In genomic region chr11:47248664-47249377, GRCh38 we compare ENCODE assay signal across 8 cellular contexts. TPM values are rescaled to one million over a fixed set of nuclear protein-coding genes. Genes with fewer than 3 reads are reported as not detected.
DNase-seq lines count a peak whose midpoint lies in the region; ATAC-seq, FAIRE-seq and TF ChIP-seq lines count a peak whose summit lies in the region.

TSS of gene ACP2 (minus strand) at chr11:47248814. CDS start at chr11:47248789, 25 bp downstream.

- TF ChIP-seq POLR2A in GM12891 (IDR thresholded peaks at IDR 0.05; ENCODE audit: low read depth, low read length) (peak; percentile 81), adrenal gland (IDR thresholded peaks at IDR 0.05) (peak; percentile 64 to 84)

- peak; percentile 73 for DNase-seq in GM12891 (ENCODE audit: insufficient read length, low spot score)
- DNase-seq in NCI-H1092 treated with DMSO at 0.1 percent for 48 hours (lab: John Stamatoyannopoulos, UW) = peak; percentile 95
- DNase-seq in T-helper 1 cell = peak; percentile 63 to 90 (median 75)
- peak; percentile 86 to 95 (median 92) for DNase-seq in adrenal gland
- DNase-seq in left cardiac atrium = peak; percentile 91
- DNase-seq in psoas muscle = peak; percentile 88 to 94
- peak; percentile 89 for DNase-seq in urothelium cell line (ENCODE audit: low spot score)

- H3K36me3 ChIP-seq in adrenal gland (replicated peaks in 1 of 2) (peaks cover 0 to 30% of the 10 kb centered on the region in 2 donors), psoas muscle (ENCODE audit: insufficient read depth in 1 of 2, low read depth in 1 of 2) (peaks cover 0 to 39% of the 10 kb centered on the region in 2 donors)

- peak; percentile 94 for ATAC-seq in HG02642 (IDR thresholded peaks at IDR 0.05; ENCODE audit: poor library complexity, unreplicated experiment)
- ATAC-seq in left cardiac atrium = peak; percentile 95 to 96
- peak; percentile 97 to 99 (median 98) for ATAC-seq in psoas muscle

- H3K4me1 ChIP-seq in adrenal gland (replicated peaks in 1 of 2) = peaks cover 21 to 33% of the 10 kb centered on the region in 2 donors
- peaks cover 16% of the 10 kb centered on the region for H3K4me1 ChIP-seq in psoas muscle

- H3K9me3 ChIP-seq in adrenal gland (replicated peaks in 1 of 3) (no peaks in the 10 kb centered on the region), psoas muscle (no peaks in the 10 kb centered on the region)

- no peaks in the 10 kb centered on the region for H3K27me3 ChIP-seq in adrenal gland
- H3K27me3 ChIP-seq in psoas muscle (ENCODE audit: insufficient read depth in 3 of 3, low read length in 2 of 3) = no peaks in the 10 kb centered on the region

- intact Hi-C loops in adrenal gland (cut with DNase I) (no loop called here), left cardiac atrium (cut with DNase I) (no loop called here), psoas muscle (cut with DNase I) (loop anchor here in 1 of 2 donors (5.0 kb wide), 1 partner anchor 62 kb away; the partner anchor contains the start of gene PACSIN3)

- peak; percentile 95 for FAIRE-seq in GM12891 (lab: Jason Lieb, UNC)
- peak; percentile 58 for FAIRE-seq in urothelium cell line (lab: Jason Lieb, UNC)

- H3K4me3 ChIP-seq in adrenal gland (peak within 1 kb of the TSS; percentile 67 to 98 (median 82)), psoas muscle (peak within 1 kb of the TSS; percentile 66)

- 0 to 1% (median 0%) methylated on average over 21 to 45 of the region's 45 CpGs for WGBS in adrenal gland, 4 donors
- WGBS in psoas muscle, 3 donors = 0 to 1% (median 0%) methylated on average over 45 of the region's 45 CpGs

- peak within 1 kb of the TSS; percentile 28 to 92 (median 81) for H3K27ac ChIP-seq in adrenal gland
- H3K27ac ChIP-seq in psoas muscle = peak within 1 kb of the TSS; percentile 89

- TF ChIP-seq CTCF in adrenal gland (IDR thresholded peaks at IDR 0.05) = peak in 3 of 6 experiments; percentile 25 to 37 (median 36)
- TF ChIP-seq CTCF in psoas muscle (IDR thresholded peaks at IDR 0.05) = no peak

TF ChIP-seq in GM12891, 5 proteins besides CTCF, POLR2A, EP300 and RAD21:
- TF ChIP-seq POU2F2 (IDR thresholded peaks at IDR 0.05; ENCODE audit: low read depth, low read length) = peak; percentile 95
- TF ChIP-seq TAF1 (IDR thresholded peaks at IDR 0.05; ENCODE audit: low read depth, low read length) = peak; percentile 99
- no peak for TF ChIP-seq SPI1 (IDR thresholded peaks at IDR 0.05; ENCODE audit: low read depth, low read length)
- TF ChIP-seq POLR2AphosphoS5 (IDR thresholded peaks at IDR 0.05; ENCODE audit: low read depth, low read length) = peak; percentile 82
- peak; percentile 33 for TF ChIP-seq PAX5 (IDR thresholded peaks at IDR 0.05; ENCODE audit: insufficient read depth, low read length, severe bottlenecking)

RNA-seq across cellular contexts. Expression of gene ACP2, which starts in this region (rescaled TPM):
- polyA plus RNA-seq in GM12891 (2012; ENCODE audit: low read depth, missing spikeins) = 10.5 TPM
- 100 to 1,000 TPM in 4 of 8 donors, 10 to 100 TPM in 4; 64.6 to 127 (median 92.4) TPM for total RNA-seq in adrenal gland
- 10 to 100 TPM; 39.8 to 59.7 (median 58.2) TPM for polyA plus RNA-seq in adrenal gland
- 10 to 100 TPM; 25.1 to 26.2 TPM for total RNA-seq in left cardiac atrium
- total RNA-seq in psoas muscle = 10 to 100 TPM in 3 of 4 donors, 1 to 10 TPM in 1; 7.1 to 17.8 (median 15.3) TPM
- polyA plus RNA-seq in psoas muscle = 10 to 100 TPM; 13.1 to 19.0 (median 18.5) TPM

Comparison
In these comparisons a context has a peak if more than half of its experiments do, and no peak if none do; other contexts are left out.
1. Peak in every context shown above with its lines: DNase-seq, ATAC-seq, H3K4me3 ChIP-seq and H3K27ac ChIP-seq.